ENCODE assay signal across 9 cellular contexts in the genomic region with DNA sequence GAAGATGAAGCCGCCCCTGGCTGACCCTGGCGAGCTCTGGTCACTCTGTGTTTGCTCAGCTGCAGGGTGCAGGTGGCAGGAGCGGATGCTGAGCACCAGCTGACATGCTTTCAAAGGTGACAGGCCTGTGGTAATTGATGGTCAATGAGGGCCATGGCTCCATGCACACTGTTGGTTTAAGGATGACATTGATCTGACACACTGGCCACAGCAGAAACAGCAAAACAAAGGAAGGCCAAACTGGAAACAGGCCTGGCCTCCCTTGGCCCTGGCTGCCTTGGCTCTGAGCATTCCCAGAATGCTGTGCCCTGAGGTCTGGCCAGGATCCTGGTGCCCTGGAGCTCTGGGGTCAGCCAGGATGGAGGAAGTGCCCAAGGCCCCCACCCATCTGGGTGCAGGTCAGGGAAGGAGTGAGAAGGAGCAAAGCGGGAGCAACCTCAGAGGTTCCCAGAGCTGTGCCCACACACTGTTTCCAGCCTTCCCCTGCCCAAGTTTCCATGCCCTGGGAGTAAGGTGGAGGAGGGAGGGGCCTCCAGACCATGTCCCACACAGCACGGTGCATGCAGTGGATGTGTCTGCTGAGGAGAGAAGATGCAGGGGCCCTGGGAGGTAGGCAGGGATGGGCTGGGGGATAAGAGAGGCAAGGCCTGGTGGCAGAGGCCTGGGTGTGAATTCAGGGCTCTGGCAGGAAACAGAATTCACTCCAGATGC.
DNase-seq lines count a peak whose midpoint lies in the region; ATAC-seq and TF ChIP-seq lines count a peak whose summit lies in the region.
"Had no signal": no experiment of that assay in that cellular context is flagged by ENCODE, and none has a peak within 500 bp of the region (broad histone marks: within the 10 kb centered on the region; RNA-seq: fewer than 3 reads in every experiment).

No MANE protein-coding gene starts in this region.

- no peak for TF ChIP-seq POLR2A in sigmoid colon (IDR thresholded peaks at IDR 0.05)

- 58% methylated on average over 5 of the region's 5 CpGs for WGBS in right cardiac atrium
- 77 to 81% methylated on average over 5 of the region's 5 CpGs for WGBS in sigmoid colon, 2 donors

- no peaks in the 10 kb centered on the region for H3K27me3 ChIP-seq in right cardiac atrium (ENCODE audit: control insufficient read depth, insufficient read depth)
- H3K27me3 ChIP-seq in sigmoid colon = no peaks in the 10 kb centered on the region

- DNase-seq in GM03348 (ENCODE audit: low spot score) = peak; percentile 68
- DNase-seq in activated CD8-positive, alpha-beta memory T cell treated with anti-CD3 and anti-CD28 coated beads, Interleukin-2, amount 50 U/mL, for 48 hours = peak; percentile 18
- peak; percentile 46 to 88 (median 85) for DNase-seq in right cardiac atrium
- peak; percentile 73 for DNase-seq in sigmoid colon
- no peak for DNase-seq in HuH-7 (ENCODE audit: low spot score)
- DNase-seq in stimulated activated naive CD4-positive, alpha-beta T cell treated with Interleukin-2 at 50 U/mL for 16 hours (lab: John Stamatoyannopoulos, UW) = no peak
- DNase-seq in DMS 273 (lab: John Stamatoyannopoulos, UW; ENCODE audit: unreplicated experiment) = no peak

- no peaks in the 10 kb centered on the region for H3K36me3 ChIP-seq in sigmoid colon

- TF ChIP-seq EP300 in sigmoid colon (IDR thresholded peaks at IDR 0.05) = no peak

- ATAC-seq in right cardiac atrium (peak; percentile 70 to 80), GM21717 (IDR thresholded peaks at IDR 0.05; ENCODE audit: unreplicated experiment) (no peak)

- H3K4me1 ChIP-seq in right cardiac atrium (ENCODE audit: control insufficient read depth, insufficient read depth, low read length) = peaks cover 6% of the 10 kb centered on the region
- peaks cover 0 to 63% (median 57%) of the 10 kb centered on the region in 4 donors for H3K4me1 ChIP-seq in sigmoid colon

- no peak for TF ChIP-seq CTCF in sigmoid colon (IDR thresholded peaks at IDR 0.05)

- H3K9me3 ChIP-seq in right cardiac atrium (ENCODE audit: control insufficient read depth, low read length) (no peaks in the 10 kb centered on the region), sigmoid colon (no peaks in the 10 kb centered on the region)

- H3K4me3 ChIP-seq in right cardiac atrium (ENCODE audit: low read length) (no peak overlapping the region), sigmoid colon (no peak overlapping the region)
- H3K4me3 ChIP-seq: PC-9 had no signal

- H3K27ac ChIP-seq in right cardiac atrium (ENCODE audit: low read length) (no peak overlapping the region), sigmoid colon (peak overlapping the region; percentile 40 to 82 (median 72))
- H3K27ac ChIP-seq: PC-9 had no signal

- intact Hi-C loops in right cardiac atrium (cut with DNase I) = no loop called here
- intact Hi-C loops in sigmoid colon (cut with DNase I) = no loop called here

Comparison
In these comparisons a context has a peak if more than half of its experiments do, and no peak if none do; other contexts are left out.
1. DNase-seq: peak in GM03348 (single experiment), activated CD8-positive, alpha-beta memory T cell treated with anti-CD3 and anti-CD28 coated beads, Interleukin-2, amount 50 U/mL, for 48 hours (single experiment), right cardiac atrium (3 of 3) and sigmoid colon (single experiment); none in HuH-7 (single experiment), stimulated activated naive CD4-positive, alpha-beta T cell treated with Interleukin-2 at 50 U/mL for 16 hours (single experiment) and DMS 273 (single experiment).